8 cellular contexts compared by ENCODE assay signal in genomic region chr20:63829943-63830820, GRCh38. TPM values are rescaled to one million over a fixed set of nuclear protein-coding genes. Genes with fewer than 3 reads are reported as not detected.
DNase-seq lines count a peak whose midpoint lies in the region; ATAC-seq and TF ChIP-seq lines count a peak whose summit lies in the region.

No MANE protein-coding gene starts in this region.

- H3K27ac Mint-ChIP-seq in dendritic cell treated with granulocyte-macrophage colony-stimulating factor and Interleukin-4, amounts not matched to agents 40 ng/mL and 50 ng/mL, for 4 days: peak overlapping the region; percentile 87

- DNase-seq in GM13976 (ENCODE audit: low spot score) (peak; percentile 75), M059J (ENCODE audit: low read depth) (peak; percentile 47), DMS153 (lab: John Stamatoyannopoulos, UW) (no peak), cerebellar nuclear complex (lab: John Stamatoyannopoulos, UW) (no peak)
- DNase-seq in NK-92 treated with Interleukin-12 subunit alpha and Interleukin-12 subunit beta, amount 100 ng/mL, for 24 hours (lab: John Stamatoyannopoulos, UW): no peak

- no peak for TF ChIP-seq CTCF in GM13976 (IDR thresholded peaks at IDR 0.05; ENCODE audit: borderline replicate concordance, control extremely low read depth, extremely low read depth, insufficient read depth, missing control alignments)

- H3K4me3 Mint-ChIP-seq in dendritic cell treated with granulocyte-macrophage colony-stimulating factor and Interleukin-4, amounts not matched to agents 40 ng/mL and 50 ng/mL, for 4 days: peak overlapping the region; percentile 90

- peak overlapping the region; percentile 9 for H3K9ac ChIP-seq in mucosa of stomach (ENCODE audit: low read length)

- in situ Hi-C loops in GM13976 (cut with MboI; ENCODE audit: low sequenced_read_pairs, unreplicated experiment): no loop called here

- H3K4me1 Mint-ChIP-seq in dendritic cell treated with granulocyte-macrophage colony-stimulating factor and Interleukin-4, amounts not matched to agents 40 ng/mL and 50 ng/mL, for 4 days (ENCODE audit: low read depth): peaks cover 67% of the 10 kb centered on the region

- peaks cover 50% of the 10 kb centered on the region for H3K27me3 ChIP-seq in mucosa of stomach (ENCODE audit: control insufficient read depth, insufficient read depth, low read length)

- H3K4me1 ChIP-seq in mucosa of stomach (ENCODE audit: control insufficient read depth, insufficient read depth, low read length): peaks cover 22% of the 10 kb centered on the region

- H3K36me3 Mint-ChIP-seq in dendritic cell treated with granulocyte-macrophage colony-stimulating factor and Interleukin-4, amounts not matched to agents 40 ng/mL and 50 ng/mL, for 4 days (ENCODE audit: low read depth): peaks cover 34% of the 10 kb centered on the region

- no peaks in the 10 kb centered on the region for H3K9me3 Mint-ChIP-seq in dendritic cell treated with granulocyte-macrophage colony-stimulating factor and Interleukin-4, amounts not matched to agents 40 ng/mL and 50 ng/mL, for 4 days

- peaks cover 69% of the 10 kb centered on the region for H3K27me3 Mint-ChIP-seq in dendritic cell treated with granulocyte-macrophage colony-stimulating factor and Interleukin-4, amounts not matched to agents 40 ng/mL and 50 ng/mL, for 4 days

- no peaks in the 10 kb centered on the region for H3K9me3 ChIP-seq in mucosa of stomach (ENCODE audit: control insufficient read depth, low read length)

- no peaks in the 10 kb centered on the region for H3K36me3 ChIP-seq in mucosa of stomach (ENCODE audit: control insufficient read depth, insufficient read depth, low read length)

- no peak overlapping the region for H3K4me3 ChIP-seq in mucosa of stomach (ENCODE audit: low read length)

- intact Hi-C loops in dendritic cell treated with granulocyte-macrophage colony-stimulating factor and Interleukin-4, amounts not matched to agents 40 ng/mL and 50 ng/mL, for 4 days (cut with micrococcal nuclease): loop anchor here (5.0 kb wide), 1 partner anchor 32 kb away; the partner anchor contains the start of gene ABHD16B

- ATAC-seq in GM21390 (IDR thresholded peaks at IDR 0.05; ENCODE audit: unreplicated experiment): no peak

RNA-seq across cellular contexts. Expression of gene ZBTB46, which starts 0.9 kb away (rescaled TPM):
- 2.5 and 3.1 TPM in 2 replicates for total RNA-seq in M059J (2014; rRNA removed; shearing (Covaris generic))

RNA-seq across cellular contexts. Expression of gene ABHD16B, which starts 31.1 kb away (rescaled TPM):
- total RNA-seq in M059J (2014; rRNA removed; shearing (Covaris generic)): not detected in 2 replicates

RNA-seq across cellular contexts. Expression of gene TPD52L2, which starts 34.9 kb away (rescaled TPM):
- 130 and 152 TPM in 2 replicates for total RNA-seq in M059J (2014; rRNA removed; shearing (Covaris generic))

Comparison
In these comparisons a context has a peak if more than half of its experiments do, and no peak if none do; other contexts are left out.
1. DNase-seq: peak in GM13976 (single experiment) and M059J (single experiment); none in DMS153 (single experiment), cerebellar nuclear complex (0 of 2) and NK-92 treated with Interleukin-12 subunit alpha and Interleukin-12 subunit beta, amount 100 ng/mL, for 24 hours (single experiment).